ENCODE assay signal across 8 cellular contexts in the genomic region with DNA sequence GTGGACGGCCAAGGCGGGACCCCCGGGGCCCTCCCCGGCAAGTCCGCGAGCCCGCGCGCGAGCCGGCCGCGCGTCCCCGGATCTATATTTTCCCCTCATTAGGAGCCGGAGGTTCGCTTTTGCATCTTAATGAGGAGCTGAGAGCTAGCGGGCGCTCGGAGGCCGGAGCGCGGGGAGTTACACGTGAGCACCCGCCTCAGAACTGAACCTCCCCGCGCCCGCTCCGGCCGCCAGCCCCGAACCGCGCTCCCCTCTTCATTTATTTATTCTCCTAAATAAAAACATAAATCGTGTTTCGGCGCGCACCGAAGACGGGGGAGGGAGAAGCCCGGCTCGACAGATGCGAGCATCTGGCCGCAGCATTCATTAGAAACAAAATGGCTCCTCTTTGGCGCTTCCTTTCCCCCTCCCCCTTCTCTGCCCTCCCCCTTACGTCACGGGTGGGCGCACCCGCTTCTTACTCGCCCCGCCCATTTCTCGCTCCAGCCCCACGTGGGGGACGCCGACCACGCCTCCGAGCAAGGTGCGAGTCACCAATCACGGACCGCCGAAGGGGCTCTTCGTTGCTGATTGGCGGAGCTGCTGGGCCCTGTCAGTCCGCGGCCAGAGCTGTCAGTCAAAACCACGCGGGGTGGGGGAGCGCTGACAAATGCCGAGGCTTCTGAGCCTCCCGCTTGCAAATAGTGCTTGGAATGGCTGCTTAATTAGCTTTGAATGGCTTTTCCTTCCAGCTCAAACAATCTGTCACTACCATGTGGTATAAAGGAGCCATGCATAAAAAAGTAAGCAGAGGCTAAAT. TPM values are rescaled to one million over a fixed set of nuclear protein-coding genes. Genes with fewer than 3 reads are reported as not detected.
DNase-seq lines count a peak whose midpoint lies in the region; ATAC-seq, FAIRE-seq and TF ChIP-seq lines count a peak whose summit lies in the region.

No MANE protein-coding gene starts in this region.

- no peaks in the 10 kb centered on the region for H3K36me3 ChIP-seq in HepG2 (replicated peaks in 1 of 2; ENCODE audit: control insufficient read depth in 1 of 2, insufficient read depth in 2 of 2, low read length in 2 of 2)

- WGBS in HepG2 (ENCODE audit: low lambda C conversion rate): under 1% methylated on average over 22 of the region's 69 CpGs

- peak overlapping the region; percentile 66 to 83 (median 67) for H3K4me3 ChIP-seq in HepG2 (replicated peaks in 1 of 3; ENCODE audit: insufficient read depth in 1 of 3, low read depth in 2 of 3, low read length in 3 of 3)

- peaks cover 6 to 26% of the 10 kb centered on the region in 2 experiments; a peak in 4 of 5 replicates for H3K27me3 ChIP-seq in HepG2 (ENCODE audit: control insufficient read depth in 1 of 2, insufficient read depth in 2 of 2, low read length in 2 of 2)

- no peak overlapping the region for H2AFZ ChIP-seq in HepG2 (ENCODE audit: low read length)

- H3K4me1 ChIP-seq in HepG2 (ENCODE audit: insufficient read depth, low read length): peaks cover 55% of the 10 kb centered on the region

- POLR2A ChIA-PET in HepG2 (lab: Yijun Ruan, JAX): interaction anchor here (0.6 to 12.3 kb wide), 14 partner anchors 8 to 647 kb away, joined by 3 to 152 read pairs (median 6); a partner anchor contains a TSS

- FAIRE-seq in HepG2 (lab: Jason Lieb, UNC): peak; percentile 89

- H3K27ac ChIP-seq in HepG2 (ENCODE audit: extremely low read length, insufficient read depth, low read length): peak overlapping the region; percentile 95

- intact Hi-C loops in HepG2 (cut with micrococcal nuclease; ENCODE audit: unreplicated experiment): loop anchor here (5.0 kb wide), 2 partner anchors 98 to 507 kb away; no protein-coding TSS in a partner anchor

- peak; percentile 97 to 100 (median 99) for DNase-seq in C1 segment of cervical spinal cord (lab: John Stamatoyannopoulos, UW)
- peak; percentile 99 for DNase-seq in NCI-H774 (lab: John Stamatoyannopoulos, UW)
- DNase-seq in activated CD4-positive, alpha-beta T cell treated with anti-CD3 and anti-CD28 coated beads, Interleukin-2, amount 50 U/mL, for 48 hours: peak; percentile 100
- peak; percentile 100 for DNase-seq in dermis blood vessel endothelial cell
- DNase-seq in HepG2 (ENCODE audit: low spot score): peak; percentile 96
- peak; percentile 100 for DNase-seq in stimulated activated CD4-positive, alpha-beta T cell treated with anti-CD3 and anti-CD28 coated beads, Interleukin-2, amount 100 ng/mL, for 48 hours

- no peaks in the 10 kb centered on the region for H3K9me3 ChIP-seq in HepG2 (ENCODE audit: low read length)

- TSS peak; percentile 31 for BruUV-seq in HepG2 (replicated peaks; lab: Mats Ljungman, UMichigan)

- CTCF ChIA-PET in HepG2 (lab: Yijun Ruan, JAX; ENCODE audit: low intra/inter-chr PET ratio, low total read pairs): no interaction called here

- TF ChIP-seq CTCF in HepG2 (CRISPR knock-in tag; IDR thresholded peaks at IDR 0.05): no peak

- H3K9ac ChIP-seq in HepG2 (ENCODE audit: insufficient read depth, low read depth, low read length): peak overlapping the region; percentile 94

- peak; percentile 30; the same call in 1 of the 2 replicates for TF ChIP-seq RAD21 in HepG2 (CRISPR knock-in tag; IDR thresholded peaks at IDR 0.05)

- H4K20me1 ChIP-seq in HepG2 (ENCODE audit: insufficient read depth, low read length): peaks cover 20% of the 10 kb centered on the region

- TF ChIP-seq EP300 in HepG2 (IDR thresholded peaks at IDR 0.05; ENCODE audit: low read depth in 2 of 2, low read length in 2 of 2) (peak in 1 of 2 experiments; percentile 58; a peak in 1 of 4 replicates), HepG2 (CRISPR knock-in tag; IDR thresholded peaks at IDR 0.05; ENCODE audit: borderline replicate concordance) (peak; percentile 68; the same call in 1 of the 2 replicates)

- peak overlapping the region; percentile 96 for H3K4me2 ChIP-seq in HepG2 (ENCODE audit: low read depth, low read length)

- peak; percentile 85 to 92 for TF ChIP-seq POLR2A in HepG2 (IDR thresholded peaks at IDR 0.05; ENCODE audit: insufficient read depth in 1 of 2, low read depth in 2 of 2, low read length in 2 of 2)

- ATAC-seq in GM19372 (IDR thresholded peaks at IDR 0.05; ENCODE audit: low read depth, unreplicated experiment) (peak; percentile 70), HG03565 (IDR thresholded peaks at IDR 0.05; ENCODE audit: unreplicated experiment) (peak; percentile 53), HepG2 (peak; percentile 57)

- H3K79me2 ChIP-seq in HepG2 (ENCODE audit: insufficient read depth, low read length): peaks cover 18% of the 10 kb centered on the region

- in situ Hi-C loops in HepG2 (cut with HindIII; ENCODE audit: extremely low pct_ligation_motif_present, low pct_unique_long_range_greater_than_20kb): loop anchor here (25.0 kb wide), 1 partner anchor 637 kb away; a partner anchor contains a TSS

TF ChIP-seq in HepG2, 621 proteins besides CTCF, POLR2A, EP300 and RAD21 (continues in another document):
- TF ChIP-seq RAD51 (IDR thresholded peaks at IDR 0.05; ENCODE audit: borderline replicate concordance) (peak; percentile 30; the same call in 1 of the 2 replicates), ZNF879 (CRISPR knock-in tag; IDR thresholded peaks at IDR 0.05) (no peak), SMARCE1 (IDR thresholded peaks at IDR 0.05; ENCODE audit: borderline replicate concordance) (no peak), NFATC3 (CRISPR knock-in tag; IDR thresholded peaks at IDR 0.05) (no peak), SP4 (CRISPR knock-in tag; IDR thresholded peaks at IDR 0.05) (peak; percentile 95), CREB1 (IDR thresholded peaks at IDR 0.05) (peak; percentile 94), CREB1 (CRISPR knock-in tag; IDR thresholded peaks at IDR 0.05) (peak; percentile 95), CEBPG (CRISPR knock-in tag; IDR thresholded peaks at IDR 0.05) (peak; percentile 15; the same call in 1 of the 2 replicates), ZSCAN12 (CRISPR knock-in tag; IDR thresholded peaks at IDR 0.05) (no peak), ZNF326 (CRISPR knock-in tag; IDR thresholded peaks at IDR 0.05; ENCODE audit: borderline replicate concordance) (no peak), ZNF17 (CRISPR knock-in tag; IDR thresholded peaks at IDR 0.05) (no peak), TOE1 (CRISPR knock-in tag; IDR thresholded peaks at IDR 0.05) (no peak)
- TF ChIP-seq, protein P1, sequence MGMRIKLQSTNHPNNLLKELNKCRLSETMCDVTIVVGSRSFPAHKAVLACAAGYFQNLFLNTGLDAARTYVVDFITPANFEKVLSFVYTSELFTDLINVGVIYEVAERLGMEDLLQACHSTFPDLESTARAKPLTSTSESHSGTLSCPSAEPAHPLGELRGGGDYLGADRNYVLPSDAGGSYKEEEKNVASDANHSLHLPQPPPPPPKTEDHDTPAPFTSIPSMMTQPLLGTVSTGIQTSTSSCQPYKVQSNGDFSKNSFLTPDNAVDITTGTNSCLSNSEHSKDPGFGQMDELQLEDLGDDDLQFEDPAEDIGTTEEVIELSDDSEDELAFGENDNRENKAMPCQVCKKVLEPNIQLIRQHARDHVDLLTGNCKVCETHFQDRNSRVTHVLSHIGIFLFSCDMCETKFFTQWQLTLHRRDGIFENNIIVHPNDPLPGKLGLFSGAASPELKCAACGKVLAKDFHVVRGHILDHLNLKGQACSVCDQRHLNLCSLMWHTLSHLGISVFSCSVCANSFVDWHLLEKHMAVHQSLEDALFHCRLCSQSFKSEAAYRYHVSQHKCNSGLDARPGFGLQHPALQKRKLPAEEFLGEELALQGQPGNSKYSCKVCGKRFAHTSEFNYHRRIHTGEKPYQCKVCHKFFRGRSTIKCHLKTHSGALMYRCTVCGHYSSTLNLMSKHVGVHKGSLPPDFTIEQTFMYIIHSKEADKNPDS (CRISPR knock-in tag; IDR thresholded peaks at IDR 0.05): no peak
- TF ChIP-seq, protein P2, sequence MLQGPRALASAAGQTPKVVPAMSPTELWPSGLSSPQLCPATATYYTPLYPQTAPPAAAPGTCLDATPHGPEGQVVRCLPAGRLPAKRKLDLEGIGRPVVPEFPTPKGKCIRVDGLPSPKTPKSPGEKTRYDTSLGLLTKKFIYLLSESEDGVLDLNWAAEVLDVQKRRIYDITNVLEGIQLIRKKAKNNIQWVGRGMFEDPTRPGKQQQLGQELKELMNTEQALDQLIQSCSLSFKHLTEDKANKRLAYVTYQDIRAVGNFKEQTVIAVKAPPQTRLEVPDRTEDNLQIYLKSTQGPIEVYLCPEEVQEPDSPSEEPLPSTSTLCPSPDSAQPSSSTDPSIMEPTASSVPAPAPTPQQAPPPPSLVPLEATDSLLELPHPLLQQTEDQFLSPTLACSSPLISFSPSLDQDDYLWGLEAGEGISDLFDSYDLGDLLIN (CRISPR knock-in tag; IDR thresholded peaks at IDR 0.05; ENCODE audit: borderline replicate concordance): no peak; the same call in 1 of the 2 replicates
- TF ChIP-seq, protein P3, sequence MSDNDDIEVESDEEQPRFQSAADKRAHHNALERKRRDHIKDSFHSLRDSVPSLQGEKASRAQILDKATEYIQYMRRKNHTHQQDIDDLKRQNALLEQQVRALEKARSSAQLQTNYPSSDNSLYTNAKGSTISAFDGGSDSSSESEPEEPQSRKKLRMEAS (IDR thresholded peaks at IDR 0.05): peak; percentile 72; the same call in 1 of the 2 replicates

RNA-seq across cellular contexts. Expression of a gene that starts 1.6 kb away (rescaled TPM):
- total RNA-seq in dermis blood vessel endothelial cell (25.4 and 38.3 TPM in 2 replicates), HepG2 (2016; rRNA removed; fragmentation: Illumina TruSeq; extraction: Trizol) (11.9 TPM in 2 replicates)
- 4.3 and 4.6 TPM in 2 replicates for total RNA-seq in HepG2 (2016; cell fraction: cytosol; rRNA removed; fragmentation: Illumina TruSeq; extraction: Trizol; ENCODE audit: low read depth)
- total RNA-seq in HepG2 (2016; cell fraction: insoluble cytoplasmic fraction; rRNA removed; fragmentation: Illumina TruSeq; extraction: Trizol): 11.3 and 13.4 TPM in 2 replicates
- total RNA-seq in HepG2 (2016; cell fraction: membrane; rRNA removed; fragmentation: Illumina TruSeq; extraction: Trizol): 6.8 and 8.2 TPM in 2 replicates
- total RNA-seq in HepG2 (2016; cell fraction: nucleus; rRNA removed; fragmentation: Illumina TruSeq; extraction: Trizol): 17.8 and 18.8 TPM in 2 replicates
- 10.8 and 13.8 TPM in 2 replicates for polyA plus RNA-seq in HepG2 (2011; rRNA removed)
- 7.1 and 8.6 TPM in 2 replicates for polyA plus RNA-seq in HepG2 (2011; cell fraction: cytosol; rRNA removed)
- polyA plus RNA-seq in HepG2 (2011; cell fraction: nucleus; rRNA removed): 48.8 and 69.4 TPM in 2 replicates
- 21.9 and 27.0 TPM in 2 replicates for polyA plus RNA-seq in HepG2 (2012)
- 0.89 and 1.1 TPM in 2 replicates for polyA plus RNA-seq in HepG2 (2016; cell fraction: cytosol; fragmentation: Illumina TruSeq; extraction: Trizol; ENCODE audit: low read depth)
- polyA plus RNA-seq in HepG2 (2016; cell fraction: insoluble cytoplasmic fraction; fragmentation: Illumina TruSeq; extraction: Trizol; ENCODE audit: low read depth): 11.5 and 15.8 TPM in 2 replicates
- polyA plus RNA-seq in HepG2 (2016; cell fraction: membrane; fragmentation: Illumina TruSeq; extraction: Trizol; ENCODE audit: low read depth): 2.4 and 4.2 TPM in 2 replicates
- polyA plus RNA-seq in HepG2 (2016; cell fraction: nucleus; fragmentation: Illumina TruSeq; extraction: Trizol; ENCODE audit: insufficient read depth, low read depth): 22.7 and 23.0 TPM in 2 replicates
- 51.1 and 121 TPM in 2 replicates for polyA minus RNA-seq in HepG2 (2011; rRNA and poly(A)+ RNA removed; ENCODE audit: low replicate concordance)
- polyA minus RNA-seq in HepG2 (2011; cell fraction: cytosol; rRNA and poly(A)+ RNA removed): 16.1 and 16.6 TPM in 2 replicates
- polyA minus RNA-seq in HepG2 (2011; cell fraction: nucleus; rRNA and poly(A)+ RNA removed): 57.1 and 60.3 TPM in 2 replicates

Comparison
In these comparisons a context has a peak if more than half of its experiments do, and no peak if none do; other contexts are left out.
1. Peak in every context shown above with its lines: DNase-seq, ATAC-seq, H3K4me3 ChIP-seq and H3K27ac ChIP-seq.